ENCODE assay signal across 30 cellular contexts in genomic region chr5:55191165-55191564, GRCh38. TPM values are rescaled to one million over a fixed set of nuclear protein-coding genes. Genes with fewer than 3 reads are reported as not detected.
"Had no signal": no experiment of that assay in that cellular context is flagged by ENCODE, and none has a peak within 500 bp of the region (broad histone marks: within the 10 kb centered on the region; RNA-seq: fewer than 3 reads in every experiment).

No MANE protein-coding gene starts in this region.

- H3K4me1 ChIP-seq: tibial artery had no signal

- H2AFZ ChIP-seq: parathyroid adenoma had no signal

- H3K36me3 Mint-ChIP-seq: activated naive CD8-positive, alpha-beta T cell treated with anti-CD3 and anti-CD28 coated beads for 36 hours; memory B cell; stimulated activated effector memory CD8-positive, alpha-beta T cell treated with anti-CD3 and anti-CD28 coated beads, Interleukin-12 subunit alpha, Interleukin-12 subunit beta, amount 100 ng/mL, for 72 hours had no signal

- H3K27ac Mint-ChIP-seq: activated CD8-positive, alpha-beta T cell treated with anti-CD3 and anti-CD28 coated beads, Interleukin-2, amount 10 ng/mL, durations not matched to agents 7 days and 5 days; activated naive CD8-positive, alpha-beta T cell treated with anti-CD3 and anti-CD28 coated beads for 36 hours; activated T-helper 2 cell treated with anti-CD3 and anti-CD28 coated beads, Interferon-gamma antibody, Interleukin-2, Interleukin-4, amounts not matched to agents 10 μg/mL and 5 μg/mL and 100 μg/mL, durations not matched to agents 14 hours and 24 hours and 36 hours; memory B cell; nephron progenitor cell; stimulated activated effector memory CD8-positive, alpha-beta T cell treated with anti-CD3 and anti-CD28 coated beads, Interleukin-12 subunit alpha, Interleukin-12 subunit beta, amount 100 ng/mL, for 72 hours; stimulated activated naive CD8-positive, alpha-beta T cell treated with anti-CD3 and anti-CD28 coated beads, Interleukin-15, amount 100 ng/mL, for 72 hours had no signal

- H3K4me3 Mint-ChIP-seq: activated CD8-positive, alpha-beta T cell treated with anti-CD3 and anti-CD28 coated beads, Interleukin-2, amount 10 ng/mL, durations not matched to agents 7 days and 5 days; activated naive CD8-positive, alpha-beta T cell treated with anti-CD3 and anti-CD28 coated beads for 36 hours; memory B cell; nephron progenitor cell; stimulated activated effector memory CD8-positive, alpha-beta T cell treated with anti-CD3 and anti-CD28 coated beads, Interleukin-12 subunit alpha, Interleukin-12 subunit beta, amount 100 ng/mL, for 72 hours; stimulated activated naive CD8-positive, alpha-beta T cell treated with anti-CD3 and anti-CD28 coated beads, Interleukin-15, amount 100 ng/mL, for 72 hours had no signal

- H3K9me3 Mint-ChIP-seq: activated naive CD8-positive, alpha-beta T cell treated with anti-CD3 and anti-CD28 coated beads for 36 hours; activated T-helper 2 cell treated with anti-CD3 and anti-CD28 coated beads, Interferon-gamma antibody, Interleukin-2, Interleukin-4, amounts not matched to agents 10 μg/mL and 5 μg/mL and 100 μg/mL, durations not matched to agents 14 hours and 24 hours and 36 hours; memory B cell; nephron progenitor cell; stimulated activated effector memory CD8-positive, alpha-beta T cell treated with anti-CD3 and anti-CD28 coated beads, Interleukin-12 subunit alpha, Interleukin-12 subunit beta, amount 100 ng/mL, for 72 hours; stimulated activated naive CD8-positive, alpha-beta T cell treated with anti-CD3 and anti-CD28 coated beads, Interleukin-15, amount 100 ng/mL, for 72 hours had no signal

- ATAC-seq: activated CD8-positive, alpha-beta T cell treated with anti-CD3 and anti-CD28 coated beads, Interleukin-2, amount 10 ng/mL, durations not matched to agents 7 days and 5 days; left cardiac atrium; right lobe of liver; stimulated activated effector memory CD8-positive, alpha-beta T cell treated with anti-CD3 and anti-CD28 coated beads, Interleukin-12 subunit alpha, Interleukin-12 subunit beta, amount 100 ng/mL, for 72 hours; stimulated activated naive CD8-positive, alpha-beta T cell treated with anti-CD3 and anti-CD28 coated beads, Interleukin-15, amount 100 ng/mL, for 72 hours had no signal

- H3K4me3 ChIP-seq: right lobe of liver, tibial artery had no signal

- H3K4me1 Mint-ChIP-seq: activated naive CD8-positive, alpha-beta T cell treated with anti-CD3 and anti-CD28 coated beads for 36 hours; memory B cell; nephron progenitor cell; stimulated activated effector memory CD8-positive, alpha-beta T cell treated with anti-CD3 and anti-CD28 coated beads, Interleukin-12 subunit alpha, Interleukin-12 subunit beta, amount 100 ng/mL, for 72 hours; stimulated activated naive CD8-positive, alpha-beta T cell treated with anti-CD3 and anti-CD28 coated beads, Interleukin-15, amount 100 ng/mL, for 72 hours had no signal

- H3K36me3 ChIP-seq: right lobe of liver, tibial artery had no signal

- DNase-seq: activated CD4-positive, alpha-beta T cell treated with anti-CD3 and anti-CD28 coated beads, Interleukin-2, amount 50 U/mL, for 1 hour; activated CD4-positive, CD25-positive, alpha-beta regulatory T cell treated with anti-CD3 and anti-CD28 coated beads, Interleukin-2, amount 50 U/mL, for 72 hours; activated CD8-positive, alpha-beta T cell treated with anti-CD3 and anti-CD28 coated beads, Interleukin-2, amount 10 ng/mL, durations not matched to agents 7 days and 5 days; activated naive CD4-positive, alpha-beta T cell; activated naive CD8-positive, alpha-beta T cell treated with anti-CD3 and anti-CD28 coated beads for 36 hours; activated T-cell treated with anti-CD3 and anti-CD28 coated beads, Interleukin-2, amount 50 U/mL, for 1 hour; amniotic stem cell; cortex of kidney; glutamatergic neuron; hypothalamus; left cardiac atrium; nephron progenitor cell; right lobe of liver; small intestine; stimulated activated CD4-positive, alpha-beta T cell treated with anti-CD3 and anti-CD28 coated beads, Interleukin-2, amount 100 ng/mL, for 24 hours; stimulated activated naive CD8-positive, alpha-beta T cell treated with anti-CD3 and anti-CD28 coated beads, Interleukin-15, amount 100 ng/mL, for 72 hours; tibial artery had no signal

- H3K27ac ChIP-seq: parathyroid adenoma, right lobe of liver, tibial artery, VCaP had no signal

- H3K79me2 ChIP-seq: parathyroid adenoma had no signal

- H3K9me3 ChIP-seq: right lobe of liver, tibial artery had no signal

- H3K27me3 ChIP-seq: right lobe of liver had no signal

- H3K9ac ChIP-seq: parathyroid adenoma had no signal

RNA-seq across cellular contexts. Expression of gene CDC20B, which starts 18.2 kb away (rescaled TPM):
- total RNA-seq: activated naive CD8-positive, alpha-beta T cell treated with anti-CD3 and anti-CD28 coated beads for 36 hours; epithelial cell of proximal tubule; frontal cortex; left cardiac atrium; mononuclear cell; myocyte; right lobe of liver; ureter had no signal
- polyA plus RNA-seq: liver, small intestine had no signal

RNA-seq across cellular contexts. Expression of gene GPX8, which starts 31.2 kb away (rescaled TPM):
- total RNA-seq: activated CD8-positive, alpha-beta T cell treated with anti-CD3 and anti-CD28 coated beads, Interleukin-2, amount 10 ng/mL, durations not matched to agents 7 days and 5 days; activated naive CD8-positive, alpha-beta T cell treated with anti-CD3 and anti-CD28 coated beads for 36 hours; activated T-helper 2 cell treated with anti-CD3 and anti-CD28 coated beads, Interferon-gamma antibody, Interleukin-2, Interleukin-4, amounts not matched to agents 10 μg/mL and 5 μg/mL and 100 μg/mL, durations not matched to agents 14 hours and 24 hours and 36 hours; T-helper 2 cell treated with Interferon-gamma antibody and Interleukin-4, amounts not matched to agents 100 ng/mL and 5 ng/mL, for 36 hours had no signal

RNA-seq across cellular contexts. Expression of gene MCIDAS, which starts 36.0 kb away (rescaled TPM):
- total RNA-seq: activated CD8-positive, alpha-beta T cell treated with anti-CD3 and anti-CD28 coated beads, Interleukin-2, amount 10 ng/mL, durations not matched to agents 7 days and 5 days; activated T-helper 2 cell treated with anti-CD3 and anti-CD28 coated beads, Interferon-gamma antibody, Interleukin-2, Interleukin-4, amounts not matched to agents 10 μg/mL and 5 μg/mL and 100 μg/mL, durations not matched to agents 14 hours and 24 hours and 36 hours; cerebellum; frontal cortex; left cardiac atrium; liver; mononuclear cell; myocyte; right lobe of liver; T-helper 2 cell treated with Interferon-gamma antibody and Interleukin-4, amounts not matched to agents 100 ng/mL and 5 ng/mL, for 36 hours had no signal
- polyA plus RNA-seq: liver, small intestine had no signal

RNA-seq across cellular contexts. Expression of gene CCNO, which starts 42.2 kb away (rescaled TPM):
- total RNA-seq: activated CD8-positive, alpha-beta T cell treated with anti-CD3 and anti-CD28 coated beads, Interleukin-2, amount 10 ng/mL, durations not matched to agents 7 days and 5 days; cerebellum; frontal cortex; liver; mononuclear cell; T-helper 2 cell treated with Interferon-gamma antibody and Interleukin-4, amounts not matched to agents 100 ng/mL and 5 ng/mL, for 36 hours had no signal
